Comparison of ENCODE assay signal across 1 cellular context in the genomic region with DNA sequence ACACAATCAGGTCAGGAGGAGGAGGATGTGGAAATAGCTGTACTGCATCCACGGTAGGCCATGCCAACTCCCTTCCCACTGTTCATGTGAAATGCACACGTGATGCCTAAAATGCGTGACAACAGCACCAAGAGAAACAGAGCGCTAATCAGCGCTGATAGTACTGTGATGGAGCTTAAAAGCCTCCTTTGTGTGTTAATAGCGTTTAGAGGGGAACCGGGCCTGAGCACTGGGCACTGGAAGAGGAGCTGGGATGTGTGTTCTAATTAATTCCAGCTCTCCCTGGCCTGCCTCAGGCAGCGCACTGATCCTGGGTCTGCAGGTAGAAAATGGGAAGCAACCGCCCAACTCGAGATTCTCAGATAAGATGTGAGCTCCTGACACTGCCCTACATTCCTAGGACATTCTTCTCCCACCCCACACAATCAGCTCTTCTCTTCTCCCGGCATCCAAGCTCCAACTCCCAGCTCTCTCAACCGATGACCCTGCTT.
TF ChIP-seq lines count a peak whose summit lies in the region.

No MANE protein-coding gene starts in this region.

TF ChIP-seq in SK-N-SH, 30 proteins besides CTCF, POLR2A, EP300 and RAD21 (continued from another document):
- no peak for TF ChIP-seq REST (IDR thresholded peaks at IDR 0.05; ENCODE audit: low read depth, low read length)
- TF ChIP-seq GABPA (IDR thresholded peaks at IDR 0.05; ENCODE audit: low read depth): no peak
- TF ChIP-seq EZH2phosphoT487 (IDR thresholded peaks at IDR 0.05; ENCODE audit: borderline replicate concordance, low read depth): no peak
- no peak for TF ChIP-seq ELF1 (IDR thresholded peaks at IDR 0.05)
- TF ChIP-seq TAF1 (IDR thresholded peaks at IDR 0.05; ENCODE audit: borderline replicate concordance, low read depth, low read length): no peak
- no peak for TF ChIP-seq FOSL2 (IDR thresholded peaks at IDR 0.05; ENCODE audit: borderline replicate concordance, low read depth)
- peak; percentile 97 for TF ChIP-seq FOXJ3 (CRISPR knock-in tag; IDR thresholded peaks at IDR 0.05)
- TF ChIP-seq, protein P1, sequence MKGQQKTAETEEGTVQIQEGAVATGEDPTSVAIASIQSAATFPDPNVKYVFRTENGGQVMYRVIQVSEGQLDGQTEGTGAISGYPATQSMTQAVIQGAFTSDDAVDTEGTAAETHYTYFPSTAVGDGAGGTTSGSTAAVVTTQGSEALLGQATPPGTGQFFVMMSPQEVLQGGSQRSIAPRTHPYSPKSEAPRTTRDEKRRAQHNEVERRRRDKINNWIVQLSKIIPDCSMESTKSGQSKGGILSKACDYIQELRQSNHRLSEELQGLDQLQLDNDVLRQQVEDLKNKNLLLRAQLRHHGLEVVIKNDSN (IDR thresholded peaks at IDR 0.05; ENCODE audit: borderline replicate concordance, low read depth): peak; percentile 27; the same call in 1 of the 2 replicates
- no peak for TF ChIP-seq SIN3A (IDR thresholded peaks at IDR 0.05; ENCODE audit: borderline replicate concordance, low read depth, low read length)
- peak; percentile 97 for TF ChIP-seq RCOR1 (IDR thresholded peaks at IDR 0.05; ENCODE audit: low read length)
- TF ChIP-seq RFX5 (IDR thresholded peaks at IDR 0.05; ENCODE audit: low read length): no peak
- TF ChIP-seq, protein P2, sequence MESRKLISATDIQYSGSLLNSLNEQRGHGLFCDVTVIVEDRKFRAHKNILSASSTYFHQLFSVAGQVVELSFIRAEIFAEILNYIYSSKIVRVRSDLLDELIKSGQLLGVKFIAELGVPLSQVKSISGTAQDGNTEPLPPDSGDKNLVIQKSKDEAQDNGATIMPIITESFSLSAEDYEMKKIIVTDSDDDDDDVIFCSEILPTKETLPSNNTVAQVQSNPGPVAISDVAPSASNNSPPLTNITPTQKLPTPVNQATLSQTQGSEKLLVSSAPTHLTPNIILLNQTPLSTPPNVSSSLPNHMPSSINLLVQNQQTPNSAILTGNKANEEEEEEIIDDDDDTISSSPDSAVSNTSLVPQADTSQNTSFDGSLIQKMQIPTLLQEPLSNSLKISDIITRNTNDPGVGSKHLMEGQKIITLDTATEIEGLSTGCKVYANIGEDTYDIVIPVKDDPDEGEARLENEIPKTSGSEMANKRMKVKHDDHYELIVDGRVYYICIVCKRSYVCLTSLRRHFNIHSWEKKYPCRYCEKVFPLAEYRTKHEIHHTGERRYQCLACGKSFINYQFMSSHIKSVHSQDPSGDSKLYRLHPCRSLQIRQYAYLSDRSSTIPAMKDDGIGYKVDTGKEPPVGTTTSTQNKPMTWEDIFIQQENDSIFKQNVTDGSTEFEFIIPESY (IDR thresholded peaks at IDR 0.05; ENCODE audit: borderline replicate concordance, low read depth): no peak
- TF ChIP-seq USF2 (IDR thresholded peaks at IDR 0.05; ENCODE audit: borderline replicate concordance, low read depth, low read length): peak; percentile 56; the same call in 1 of the 2 replicates
- TF ChIP-seq, protein P3, sequence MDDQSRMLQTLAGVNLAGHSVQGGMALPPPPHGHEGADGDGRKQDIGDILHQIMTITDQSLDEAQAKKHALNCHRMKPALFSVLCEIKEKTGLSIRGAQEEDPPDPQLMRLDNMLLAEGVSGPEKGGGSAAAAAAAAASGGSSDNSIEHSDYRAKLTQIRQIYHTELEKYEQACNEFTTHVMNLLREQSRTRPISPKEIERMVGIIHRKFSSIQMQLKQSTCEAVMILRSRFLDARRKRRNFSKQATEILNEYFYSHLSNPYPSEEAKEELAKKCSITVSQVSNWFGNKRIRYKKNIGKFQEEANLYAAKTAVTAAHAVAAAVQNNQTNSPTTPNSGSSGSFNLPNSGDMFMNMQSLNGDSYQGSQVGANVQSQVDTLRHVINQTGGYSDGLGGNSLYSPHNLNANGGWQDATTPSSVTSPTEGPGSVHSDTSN (IDR thresholded peaks at IDR 0.05): no peak
- no peak for TF ChIP-seq RXRA (IDR thresholded peaks at IDR 0.05; ENCODE audit: borderline replicate concordance, low read depth)
- TF ChIP-seq FOXM1 (IDR thresholded peaks at IDR 0.05; ENCODE audit: low read depth): no peak
- TF ChIP-seq YY1 (IDR thresholded peaks at IDR 0.05; ENCODE audit: low read depth): no peak
- TF ChIP-seq, protein P4, sequence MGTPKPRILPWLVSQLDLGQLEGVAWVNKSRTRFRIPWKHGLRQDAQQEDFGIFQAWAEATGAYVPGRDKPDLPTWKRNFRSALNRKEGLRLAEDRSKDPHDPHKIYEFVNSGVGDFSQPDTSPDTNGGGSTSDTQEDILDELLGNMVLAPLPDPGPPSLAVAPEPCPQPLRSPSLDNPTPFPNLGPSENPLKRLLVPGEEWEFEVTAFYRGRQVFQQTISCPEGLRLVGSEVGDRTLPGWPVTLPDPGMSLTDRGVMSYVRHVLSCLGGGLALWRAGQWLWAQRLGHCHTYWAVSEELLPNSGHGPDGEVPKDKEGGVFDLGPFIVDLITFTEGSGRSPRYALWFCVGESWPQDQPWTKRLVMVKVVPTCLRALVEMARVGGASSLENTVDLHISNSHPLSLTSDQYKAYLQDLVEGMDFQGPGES (IDR thresholded peaks at IDR 0.05; ENCODE audit: low read depth, low read length): no peak
- TF ChIP-seq POLR2AphosphoS5 (IDR thresholded peaks at IDR 0.05; ENCODE audit: low read depth, low read length): no peak
- no peak for TF ChIP-seq MEF2A (IDR thresholded peaks at IDR 0.05; ENCODE audit: borderline replicate concordance, low read depth)
- TF ChIP-seq MXI1 (IDR thresholded peaks at IDR 0.05; ENCODE audit: low read depth, low read length): peak; percentile 85
- peak; percentile 79 for TF ChIP-seq CHD2 (IDR thresholded peaks at IDR 0.05; ENCODE audit: low read length, partially characterized antibody)
- TF ChIP-seq SMC3 (IDR thresholded peaks at IDR 0.05; ENCODE audit: low read depth, low read length): no peak; the same call in 1 of the 2 replicates
